10 cellular contexts compared by ENCODE assay signal in genomic region chr2:177338177-177338721, GRCh38. TPM values are rescaled to one million over a fixed set of nuclear protein-coding genes. Genes with fewer than 3 reads are reported as not detected.
DNase-seq lines count a peak whose midpoint lies in the region; TF ChIP-seq lines count a peak whose summit lies in the region.
"Had no signal": no experiment of that assay in that cellular context is flagged by ENCODE, and none has a peak within 500 bp of the region (broad histone marks: within the 10 kb centered on the region; RNA-seq: fewer than 3 reads in every experiment).

No MANE protein-coding gene starts in this region.

- no peaks in the 10 kb centered on the region for H3K36me3 Mint-ChIP-seq in mesothelial cell of epicardium

- no peaks in the 10 kb centered on the region for H3K79me1 ChIP-seq in mesendoderm (ENCODE audit: low read length)

- no peak for TF ChIP-seq CTCF in astrocyte of the cerebellum (IDR thresholded peaks at IDR 0.05; ENCODE audit: low read depth, low read length, missing control alignments)
- no peak for TF ChIP-seq CTCF in WERI-Rb-1 (IDR thresholded peaks at IDR 0.05; ENCODE audit: low read depth, low read length)
- no peak for TF ChIP-seq CTCF in mesothelial cell of epicardium (IDR thresholded peaks at IDR 0.05; ENCODE audit: unreplicated experiment)

- H4K5ac ChIP-seq in mesendoderm (ENCODE audit: low read length) = no peak overlapping the region

- H3K4me3 ChIP-seq in astrocyte of the cerebellum (ENCODE audit: low read depth, low read length) = no peak overlapping the region
- H3K4me3 ChIP-seq in mesendoderm (ENCODE audit: low read length) = no peak overlapping the region
- H3K4me3 ChIP-seq in WERI-Rb-1 (ENCODE audit: low read depth, low read length) = no peak overlapping the region

- H3K27ac ChIP-seq in mesendoderm (ENCODE audit: low read depth, low read length) = peak overlapping the region; percentile 11
- H3K27ac ChIP-seq in WERI-Rb-1 = no peak overlapping the region

- H3K4me1 ChIP-seq in mesendoderm (ENCODE audit: control insufficient read depth, low read depth, low read length) = no peaks in the 10 kb centered on the region

- in situ Hi-C loops in astrocyte of the cerebellum (cut with HindIII; ENCODE audit: low sequenced_read_pairs) = loop anchor here (10.0 to 25.0 kb wide), 2 partner anchors 274 to 387 kb away; a partner anchor contains a TSS

- H2BK5ac ChIP-seq in mesendoderm (ENCODE audit: low read length) = peak overlapping the region; percentile 31

- no peaks in the 10 kb centered on the region for H3K9me3 ChIP-seq in WERI-Rb-1 (ENCODE audit: severe bottlenecking)

- H3K23ac ChIP-seq in mesendoderm (ENCODE audit: low read length) = no peak overlapping the region

- H2BK120ac ChIP-seq in mesendoderm (ENCODE audit: low read depth, low read length) = peak overlapping the region; percentile 85

- H3K27me3 ChIP-seq in mesendoderm (ENCODE audit: insufficient read depth, low read length, poor library complexity) (no peaks in the 10 kb centered on the region), WERI-Rb-1 (ENCODE audit: insufficient read depth, low read depth, severe bottlenecking) (no peaks in the 10 kb centered on the region)

- no peak overlapping the region for H3K4me3 Mint-ChIP-seq in mesothelial cell of epicardium

- H3K56ac ChIP-seq in mesendoderm (ENCODE audit: low read length) = no peak overlapping the region

- no peaks in the 10 kb centered on the region for H3K79me2 ChIP-seq in mesendoderm (ENCODE audit: control insufficient read depth, insufficient read depth, low read length)

- H3K9me3 Mint-ChIP-seq in mesothelial cell of epicardium = no peaks in the 10 kb centered on the region

- peak overlapping the region; percentile 52 for H3K4ac ChIP-seq in mesendoderm (ENCODE audit: low read depth, low read length)

- H3K27ac Mint-ChIP-seq in mesothelial cell of epicardium = no peak overlapping the region

- H3K36me3 ChIP-seq in mesendoderm (ENCODE audit: control insufficient read depth, insufficient read depth, low read length) (no peaks in the 10 kb centered on the region), WERI-Rb-1 (no peaks in the 10 kb centered on the region)

- no peak overlapping the region for H4K8ac ChIP-seq in mesendoderm (ENCODE audit: low read depth, low read length)

- peaks cover 36% of the 10 kb centered on the region for H3K4me1 Mint-ChIP-seq in mesothelial cell of epicardium

- H2AK5ac ChIP-seq in mesendoderm (ENCODE audit: low read length) = no peak overlapping the region

- H3K4me2 ChIP-seq in mesendoderm (ENCODE audit: low read length) = no peak overlapping the region

- WGBS in mesendoderm (ENCODE audit: extremely low coverage, insufficient coverage, low lambda C conversion rate) = no CpG with 5 or more reads among the region's 4 CpGs

- DNase-seq in EL (peak; percentile 86), NCI-H2029 (lab: John Stamatoyannopoulos, UW) (peak; percentile 89), astrocyte of the cerebellum (ENCODE audit: low read depth) (peak; percentile 44), mesendoderm (peak; percentile 94), nucleus accumbens (lab: John Stamatoyannopoulos, UW) (no peak), WERI-Rb-1 (no peak), mesothelial cell of epicardium (ENCODE audit: low spot score in 2 of 2, unreplicated experiment in 2 of 2) (no peak), RPMI8226 (no peak)
- DNase-seq: anterior cingulate cortex, GDM1 had no signal

- no peak overlapping the region for H2BK15ac ChIP-seq in mesendoderm (replicated peaks; ENCODE audit: low read depth)

- H3K18ac ChIP-seq in mesendoderm (ENCODE audit: low read length) = peak overlapping the region; percentile 77

- H3K27me3 Mint-ChIP-seq in mesothelial cell of epicardium (ENCODE audit: low read depth) = no peaks in the 10 kb centered on the region

- no peak overlapping the region for H3K9ac ChIP-seq in mesendoderm (ENCODE audit: low read length)

RNA-seq across cellular contexts. Expression of gene AGPS, which starts 54.3 kb away (rescaled TPM):
- 41.4 TPM for polyA plus RNA-seq in mesendoderm (2013, experiment 1 of 2)
- polyA plus RNA-seq in mesendoderm (2013, experiment 2 of 2) = 40.2 TPM
- 43.9 to 47.9 TPM (median 47.3 TPM) in 3 replicates for total RNA-seq in mesothelial cell of epicardium

Comparison
In these comparisons a context has a peak if more than half of its experiments do, and no peak if none do; other contexts are left out.
1. DNase-seq: peak in EL (single experiment), NCI-H2029 (single experiment), astrocyte of the cerebellum (single experiment) and mesendoderm (single experiment); none in nucleus accumbens (0 of 56), WERI-Rb-1 (single experiment), mesothelial cell of epicardium (0 of 2) and RPMI8226 (single experiment).